In the genomic region with DNA sequence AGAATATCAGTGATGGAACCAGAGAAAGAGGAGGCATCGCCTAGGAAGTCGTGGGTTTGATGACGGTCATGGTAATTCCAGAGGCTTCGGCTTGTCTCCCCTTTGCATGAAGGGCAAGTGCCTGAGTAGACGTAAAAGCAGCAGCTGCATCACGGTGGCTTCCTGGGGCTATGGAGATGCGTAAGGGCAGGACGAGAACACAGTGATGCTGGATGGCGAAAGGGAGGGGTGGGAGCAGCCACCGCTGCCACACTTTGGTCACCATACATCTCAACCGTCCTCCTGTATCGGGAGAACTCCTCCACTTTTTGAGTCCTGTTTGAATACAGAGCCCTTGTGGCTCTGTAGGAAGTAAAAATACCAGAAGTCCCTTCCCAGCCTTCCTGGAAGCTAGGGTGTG, we compare ENCODE assay signal across 22 cellular contexts.
A peak's percentile ranks its signal among the peaks of the same experiment; 100 is the strongest.
DNase-seq lines count a peak whose midpoint lies in the region; ATAC-seq and TF ChIP-seq lines count a peak whose summit lies in the region.
"Had no signal": no experiment of that assay in that cellular context is flagged by ENCODE, and none has a peak within 500 bp of the region (broad histone marks: within the 10 kb centered on the region; RNA-seq: fewer than 3 reads in every experiment).

No MANE protein-coding gene starts in this region.

- H3K4me3 ChIP-seq in SJCRH30 (no peak overlapping the region), fibroblast of villous mesenchyme (ENCODE audit: low read depth, low read length) (no peak overlapping the region)
- H3K4me3 ChIP-seq: colonic mucosa, psoas muscle had no signal

- no peaks in the 10 kb centered on the region for H3K9me3 Mint-ChIP-seq in activated CD8-positive, alpha-beta memory T cell treated with anti-CD3 and anti-CD28 coated beads, Interleukin-2, amount 10 ng/mL, durations not matched to agents 7 days and 5 days (ENCODE audit: low read depth)
- no peaks in the 10 kb centered on the region for H3K9me3 Mint-ChIP-seq in stimulated activated memory B cell treated with anti-CD40 and anti-IgM and Interleukin-4, amounts not matched to agents 10 μg/mL and 1 μg/mL and 100 μg/mL, for 72 hours
- H3K9me3 Mint-ChIP-seq: activated T-cell treated with anti-CD3 and anti-CD28 coated beads, Interleukin-2, amount 50 U/mL, for 72 hours; effector memory CD8-positive, alpha-beta T cell; stimulated activated naive CD8-positive, alpha-beta T cell treated with anti-CD3 and anti-CD28 coated beads, Interleukin-15, Interleukin-2, amounts not matched to agents 100 ng/mL and 50 ng/mL, for 24 hours had no signal

- peaks cover 9% of the 10 kb centered on the region for H3K4me1 Mint-ChIP-seq in activated CD8-positive, alpha-beta memory T cell treated with anti-CD3 and anti-CD28 coated beads, Interleukin-2, amount 10 ng/mL, durations not matched to agents 7 days and 5 days
- peaks cover 39% of the 10 kb centered on the region for H3K4me1 Mint-ChIP-seq in stimulated activated memory B cell treated with anti-CD40 and anti-IgM and Interleukin-4, amounts not matched to agents 10 μg/mL and 1 μg/mL and 100 μg/mL, for 72 hours

- H3K4me1 ChIP-seq in SJCRH30 = peaks cover 8% of the 10 kb centered on the region
- H3K4me1 ChIP-seq: colonic mucosa, foreskin keratinocyte, psoas muscle had no signal

- H3K27me3 Mint-ChIP-seq in activated CD8-positive, alpha-beta memory T cell treated with anti-CD3 and anti-CD28 coated beads, Interleukin-2, amount 10 ng/mL, durations not matched to agents 7 days and 5 days = no peaks in the 10 kb centered on the region
- H3K27me3 Mint-ChIP-seq in stimulated activated memory B cell treated with anti-CD40 and anti-IgM and Interleukin-4, amounts not matched to agents 10 μg/mL and 1 μg/mL and 100 μg/mL, for 72 hours = no peaks in the 10 kb centered on the region
- H3K27me3 Mint-ChIP-seq: activated CD4-positive, alpha-beta T cell treated with anti-CD3 and anti-CD28 coated beads for 36 hours; effector memory CD8-positive, alpha-beta T cell; stimulated activated naive CD8-positive, alpha-beta T cell treated with anti-CD3 and anti-CD28 coated beads, Interleukin-15, Interleukin-2, amounts not matched to agents 100 ng/mL and 50 ng/mL, for 24 hours had no signal

- no peak for ATAC-seq in activated CD8-positive, alpha-beta memory T cell treated with anti-CD3 and anti-CD28 coated beads, Interleukin-2, amount 10 ng/mL, durations not matched to agents 7 days and 5 days
- no peak for ATAC-seq in stimulated activated memory B cell treated with anti-CD40 and anti-IgM and Interleukin-4, amounts not matched to agents 10 μg/mL and 1 μg/mL and 100 μg/mL, for 72 hours
- ATAC-seq: foreskin keratinocyte, psoas muscle had no signal

- DNase-seq in activated CD8-positive, alpha-beta memory T cell treated with anti-CD3 and anti-CD28 coated beads, Interleukin-2, amount 10 ng/mL, durations not matched to agents 7 days and 5 days = peak; percentile 19
- no peak for DNase-seq in activated CD8-positive, alpha-beta memory T cell treated with anti-CD3 and anti-CD28 coated beads, Interleukin-2, amount 50 U/mL, for 4 hours
- DNase-seq in SJCRH30 = peak; percentile 7 to 22
- peak; percentile 30 for DNase-seq in fibroblast of villous mesenchyme (ENCODE audit: low read depth)
- DNase-seq in 8988T = no peak
- no peak for DNase-seq in NCI-H524 treated with DMSO at 0.1 percent for 48 hours (lab: John Stamatoyannopoulos, UW)
- no peak for DNase-seq in NCI-H1105 (lab: John Stamatoyannopoulos, UW)
- DNase-seq: DND-41, erythroblast, foreskin keratinocyte, mammary epithelial cell, NCI-H1417 treated with DMSO at 0.1 percent for 48 hours, NCI-H2081 treated with DMSO at 0.1 percent for 48 hours, OCI-M1, psoas muscle, SK-N-SH had no signal

- no peak overlapping the region for H3K27ac Mint-ChIP-seq in activated CD8-positive, alpha-beta memory T cell treated with anti-CD3 and anti-CD28 coated beads, Interleukin-2, amount 10 ng/mL, durations not matched to agents 7 days and 5 days
- peak overlapping the region; percentile 70 for H3K27ac Mint-ChIP-seq in stimulated activated memory B cell treated with anti-CD40 and anti-IgM and Interleukin-4, amounts not matched to agents 10 μg/mL and 1 μg/mL and 100 μg/mL, for 72 hours
- H3K27ac Mint-ChIP-seq: activated T-cell treated with anti-CD3 and anti-CD28 coated beads, Interleukin-2, amount 50 U/mL, for 72 hours had no signal

- H3K36me3 ChIP-seq in SJCRH30 = no peaks in the 10 kb centered on the region
- H3K36me3 ChIP-seq: colonic mucosa had no signal

- no peak overlapping the region for H3K4me3 Mint-ChIP-seq in activated CD8-positive, alpha-beta memory T cell treated with anti-CD3 and anti-CD28 coated beads, Interleukin-2, amount 10 ng/mL, durations not matched to agents 7 days and 5 days
- H3K4me3 Mint-ChIP-seq in stimulated activated memory B cell treated with anti-CD40 and anti-IgM and Interleukin-4, amounts not matched to agents 10 μg/mL and 1 μg/mL and 100 μg/mL, for 72 hours = no peak overlapping the region
- H3K4me3 Mint-ChIP-seq: activated CD4-positive, alpha-beta T cell treated with anti-CD3 and anti-CD28 coated beads for 36 hours; effector memory CD8-positive, alpha-beta T cell had no signal

- H3K36me3 Mint-ChIP-seq in activated CD8-positive, alpha-beta memory T cell treated with anti-CD3 and anti-CD28 coated beads, Interleukin-2, amount 10 ng/mL, durations not matched to agents 7 days and 5 days = peaks cover 3% of the 10 kb centered on the region
- H3K36me3 Mint-ChIP-seq in stimulated activated memory B cell treated with anti-CD40 and anti-IgM and Interleukin-4, amounts not matched to agents 10 μg/mL and 1 μg/mL and 100 μg/mL, for 72 hours = no peaks in the 10 kb centered on the region

- CTCF ChIA-PET in activated CD8-positive, alpha-beta memory T cell treated with anti-CD3 and anti-CD28 coated beads, Interleukin-2, amount 10 ng/mL, durations not matched to agents 7 days and 5 days (lab: Charles Lee) = no interaction called here

- no peaks in the 10 kb centered on the region for H3K9me3 ChIP-seq in SJCRH30 (replicated peaks)
- H3K9me3 ChIP-seq: colonic mucosa, psoas muscle, SK-N-SH had no signal

- peak overlapping the region; percentile 36 for H3K27ac ChIP-seq in SJCRH30
- H3K27ac ChIP-seq: colonic mucosa, foreskin keratinocyte, psoas muscle had no signal

- TF ChIP-seq CTCF in fibroblast of villous mesenchyme (IDR thresholded peaks at IDR 0.05; ENCODE audit: insufficient read depth, low read depth, low read length) = no peak

- H3K27me3 ChIP-seq in SJCRH30 = no peaks in the 10 kb centered on the region
- H3K27me3 ChIP-seq: colonic mucosa, foreskin keratinocyte had no signal

Comparison
In these comparisons a context has a peak if more than half of its experiments do, and no peak if none do; other contexts are left out.
1. DNase-seq: peak in activated CD8-positive, alpha-beta memory T cell treated with anti-CD3 and anti-CD28 coated beads, Interleukin-2, amount 10 ng/mL, durations not matched to agents 7 days and 5 days (single experiment), SJCRH30 (2 of 2) and fibroblast of villous mesenchyme (single experiment); none in activated CD8-positive, alpha-beta memory T cell treated with anti-CD3 and anti-CD28 coated beads, Interleukin-2, amount 50 U/mL, for 4 hours (single experiment), 8988T (single experiment), NCI-H524 treated with DMSO at 0.1 percent for 48 hours (single experiment) and NCI-H1105 (single experiment).